22 cellular contexts compared by ENCODE assay signal in genomic region chr18:38362286-38362792, GRCh38.
DNase-seq lines count a peak whose midpoint lies in the region; ATAC-seq and TF ChIP-seq lines count a peak whose summit lies in the region.
"Had no signal": no experiment of that assay in that cellular context is flagged by ENCODE, and none has a peak within 500 bp of the region (broad histone marks: within the 10 kb centered on the region; RNA-seq: fewer than 3 reads in every experiment).

No MANE protein-coding gene starts in this region.

- no peaks in the 10 kb centered on the region for H3K9me3 ChIP-seq in esophagus squamous epithelium
- H3K9me3 ChIP-seq: SJCRH30, tibial nerve had no signal

- no peak for ATAC-seq in T-cell (replicated peaks in 1 of 4)
- ATAC-seq: left cardiac atrium; Panc1; stimulated activated naive CD8-positive, alpha-beta T cell treated with anti-CD3 and anti-CD28 coated beads, Interleukin-15, amount 100 ng/mL, for 72 hours had no signal

- no peak overlapping the region for H3K4me3 ChIP-seq in esophagus squamous epithelium
- H3K4me3 ChIP-seq: SJCRH30, tibial nerve had no signal

- DNase-seq in COLO668 (lab: John Stamatoyannopoulos, UW; ENCODE audit: unreplicated experiment) (peak; percentile 18), NCI-H1092 treated with DMSO at 0.1 percent for 48 hours (lab: John Stamatoyannopoulos, UW) (peak; percentile 47), NCI-H2227 treated with DMSO at 0.1 percent for 48 hours (lab: John Stamatoyannopoulos, UW) (peak; percentile 45), cerebellar cortex (ENCODE audit: low spot score) (peak; percentile 88), esophagus squamous epithelium (lab: John Stamatoyannopoulos, UW) (no peak), NCI-H1048 (lab: John Stamatoyannopoulos, UW) (no peak), T-cell (no peak), AG08396 (ENCODE audit: low spot score) (no peak)
- DNase-seq: activated CD4-positive, alpha-beta T cell treated with anti-CD3 and anti-CD28 coated beads for 4 hours; aorta; Calu3; head of caudate nucleus; KBM-7; left cardiac atrium; mesendoderm; NCI-H2029 treated with DMSO at 0.1 percent for 48 hours; NK-92 treated with Interleukin-12 subunit alpha and Interleukin-12 subunit beta, amount 100 ng/mL, for 24 hours; SJCRH30; stimulated activated naive CD8-positive, alpha-beta T cell treated with anti-CD3 and anti-CD28 coated beads, Interleukin-15, amount 100 ng/mL, for 72 hours had no signal

- no peak overlapping the region for H3K4me3 Mint-ChIP-seq in T-cell
- H3K4me3 Mint-ChIP-seq: activated naive CD4-positive, alpha-beta T cell treated with anti-CD3 and anti-CD28 coated beads, Interleukin-2, amount 50 U/mL, for 24 hours; stimulated activated naive CD8-positive, alpha-beta T cell treated with anti-CD3 and anti-CD28 coated beads, Interleukin-15, amount 100 ng/mL, for 72 hours had no signal

- no peak for TF ChIP-seq CTCF in esophagus squamous epithelium (IDR thresholded peaks at IDR 0.05)

- peaks cover 0 to 12% (median 3%) of the 10 kb centered on the region in 3 donors for H3K9me3 Mint-ChIP-seq in T-cell

- no peaks in the 10 kb centered on the region for H3K27me3 Mint-ChIP-seq in T-cell
- H3K27me3 Mint-ChIP-seq: activated naive CD4-positive, alpha-beta T cell treated with anti-CD3 and anti-CD28 coated beads, Interleukin-2, amount 50 U/mL, for 24 hours; stimulated activated naive CD8-positive, alpha-beta T cell treated with anti-CD3 and anti-CD28 coated beads, Interleukin-15, amount 100 ng/mL, for 72 hours had no signal

- no peaks in the 10 kb centered on the region for H3K27me3 ChIP-seq in esophagus squamous epithelium
- H3K27me3 ChIP-seq: SJCRH30, tibial nerve had no signal

- no peaks in the 10 kb centered on the region for H3K4me1 ChIP-seq in esophagus squamous epithelium
- H3K4me1 ChIP-seq: SJCRH30, tibial nerve had no signal

- H3K27ac ChIP-seq in esophagus squamous epithelium, result no peak overlapping the region
- H3K27ac ChIP-seq: SJCRH30, tibial nerve had no signal

- 63 to 88% methylated on average over 1 to 2 of the region's 2 CpGs for WGBS in esophagus squamous epithelium, 2 donors

- POLR2A ChIA-PET in T-cell (lab: Charles Lee), result no interaction called here

- no peak overlapping the region for H3K27ac Mint-ChIP-seq in T-cell
- H3K27ac Mint-ChIP-seq: activated naive CD4-positive, alpha-beta T cell treated with anti-CD3 and anti-CD28 coated beads, Interleukin-2, amount 50 U/mL, for 24 hours had no signal

- no peaks in the 10 kb centered on the region for H3K4me1 Mint-ChIP-seq in T-cell
- H3K4me1 Mint-ChIP-seq: activated naive CD4-positive, alpha-beta T cell treated with anti-CD3 and anti-CD28 coated beads, Interleukin-2, amount 50 U/mL, for 24 hours; stimulated activated naive CD8-positive, alpha-beta T cell treated with anti-CD3 and anti-CD28 coated beads, Interleukin-15, amount 100 ng/mL, for 72 hours had no signal

- CTCF ChIA-PET in T-cell (lab: Charles Lee), result no interaction called here

- TF ChIP-seq POLR2A in esophagus squamous epithelium (IDR thresholded peaks at IDR 0.05), result no peak

- intact Hi-C loops in esophagus squamous epithelium (cut with DNase I), result no loop called here

- no peaks in the 10 kb centered on the region for H3K36me3 Mint-ChIP-seq in T-cell
- H3K36me3 Mint-ChIP-seq: activated naive CD4-positive, alpha-beta T cell treated with anti-CD3 and anti-CD28 coated beads, Interleukin-2, amount 50 U/mL, for 24 hours had no signal

- H3K36me3 ChIP-seq in esophagus squamous epithelium, result no peaks in the 10 kb centered on the region
- H3K36me3 ChIP-seq: SJCRH30, tibial nerve had no signal

Comparison
In these comparisons a context has a peak if more than half of its experiments do, and no peak if none do; other contexts are left out.
1. DNase-seq: peak in COLO668 (single experiment), NCI-H1092 treated with DMSO at 0.1 percent for 48 hours (single experiment), NCI-H2227 treated with DMSO at 0.1 percent for 48 hours (single experiment) and cerebellar cortex (single experiment); none in esophagus squamous epithelium (single experiment), NCI-H1048 (single experiment), T-cell (0 of 34) and AG08396 (single experiment).